In the genomic region with DNA sequence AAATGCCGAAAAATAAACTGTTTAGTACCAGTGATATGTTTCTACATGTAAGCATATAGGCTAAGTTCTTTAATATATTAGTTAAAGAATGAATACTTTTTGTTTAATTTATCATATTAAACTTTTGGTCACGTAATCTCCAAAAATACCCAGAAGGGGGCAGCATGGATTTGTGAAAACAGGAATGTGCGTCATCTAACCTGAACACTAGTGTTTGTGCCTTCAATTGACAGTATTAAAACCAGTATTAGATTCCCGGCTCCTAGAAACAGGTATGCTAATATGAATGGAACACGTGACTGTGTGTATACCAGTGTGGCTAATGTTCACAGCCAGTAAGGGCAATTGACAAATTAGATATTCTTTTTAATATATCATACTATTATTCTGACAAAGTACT, we compare ENCODE assay signal across 9 cellular contexts. TPM values are rescaled to one million over a fixed set of nuclear protein-coding genes. Genes with fewer than 3 reads are reported as not detected.
DNase-seq lines count a peak whose midpoint lies in the region; ATAC-seq and TF ChIP-seq lines count a peak whose summit lies in the region.
"Had no signal": no experiment of that assay in that cellular context is flagged by ENCODE, and none has a peak within 500 bp of the region (broad histone marks: within the 10 kb centered on the region; RNA-seq: fewer than 3 reads in every experiment).

No MANE protein-coding gene starts in this region.

- no peak overlapping the region for H3K27ac Mint-ChIP-seq in activated naive CD4-positive, alpha-beta T cell treated with anti-CD3 and anti-CD28 coated beads, Interleukin-2, amount 10 ng/mL, durations not matched to agents 7 days and 5 days
- H3K27ac Mint-ChIP-seq: activated naive CD4-positive, alpha-beta T cell treated with anti-CD3 and anti-CD28 coated beads, Interleukin-2, amount 50 U/mL, for 72 hours had no signal

- H4K8ac ChIP-seq in IMR-90 (ENCODE audit: low read depth in 2 of 2, low read length in 2 of 2), result no peak overlapping the region

- no peak overlapping the region for H3K9ac ChIP-seq in IMR-90 (ENCODE audit: low read depth, low read length)

- H3K9me3 ChIP-seq in IMR-90 (ENCODE audit: control insufficient read depth, insufficient read depth, low read length) (no peaks in the 10 kb centered on the region), Peyer's patch (no peaks in the 10 kb centered on the region), psoas muscle (no peaks in the 10 kb centered on the region)

- no peak overlapping the region for H3K23ac ChIP-seq in IMR-90 (ENCODE audit: low read depth, low read length)

- H3K4me2 ChIP-seq in IMR-90 (ENCODE audit: low read depth, low read length), result no peak overlapping the region

- peak; percentile 23 for DNase-seq in activated naive CD4-positive, alpha-beta T cell treated with anti-CD3 and anti-CD28 coated beads, Interleukin-2, amount 10 ng/mL, durations not matched to agents 7 days and 5 days
- DNase-seq in activated naive CD4-positive, alpha-beta T cell (lab: John Stamatoyannopoulos, UW), result no peak
- DNase-seq in IMR-90, result peak; percentile 50
- DNase-seq in Peyer's patch, result no peak
- peak; percentile 62 to 76 for DNase-seq in erythroblast (lab: John Stamatoyannopoulos, UW)
- DNase-seq in psoas muscle, result no peak

- H3K14ac ChIP-seq in IMR-90 (replicated peaks; ENCODE audit: low read depth, low read length), result no peak overlapping the region

- WGBS in IMR-90 (ENCODE audit: extremely low coverage in 2 of 2, insufficient read length in 1 of 2), 2 experiments, result no CpG with 5 or more reads among the region's 5 CpGs
- 62 to 75% (median 66%) methylated on average over 5 of the region's 5 CpGs for WGBS in psoas muscle, 3 donors

- ATAC-seq in IMR-90 (ENCODE audit: low read depth) (peak; percentile 68), psoas muscle (no peak), HG03196 (IDR thresholded peaks at IDR 0.05; ENCODE audit: unreplicated experiment) (no peak), GM21390 (IDR thresholded peaks at IDR 0.05; ENCODE audit: unreplicated experiment) (no peak)
- ATAC-seq: activated naive CD4-positive, alpha-beta T cell treated with anti-CD3 and anti-CD28 coated beads, Interleukin-2, amount 50 U/mL, for 72 hours had no signal

- no peak overlapping the region for H3K27ac ChIP-seq in IMR-90 (ENCODE audit: insufficient read depth, low read length)
- no peak overlapping the region for H3K27ac ChIP-seq in Peyer's patch
- no peak overlapping the region for H3K27ac ChIP-seq in psoas muscle

- no peak overlapping the region for H3K4ac ChIP-seq in IMR-90 (ENCODE audit: low read depth, low read length)

- H4K20me1 ChIP-seq in IMR-90 (ENCODE audit: insufficient read depth, low read length), result no peaks in the 10 kb centered on the region

- no peak overlapping the region for H4K5ac ChIP-seq in IMR-90 (ENCODE audit: low read depth, low read length)

- no peak overlapping the region for H3K18ac ChIP-seq in IMR-90 (ENCODE audit: low read depth, low read length)

- no peak overlapping the region for H2BK15ac ChIP-seq in IMR-90 (ENCODE audit: low read depth, low read length)

- intact Hi-C loops in IMR-90 (cut with micrococcal nuclease) (loop anchor here (2.0 kb wide), 1 partner anchor 744 kb away; no protein-coding TSS in a partner anchor), psoas muscle (cut with DNase I) (no loop called here)

- TF ChIP-seq RAD21 in IMR-90 (IDR thresholded peaks at IDR 0.05; ENCODE audit: low read length), result peak; percentile 52

- BruUV-seq in IMR-90 (replicated peaks; lab: Mats Ljungman, UMichigan), result no TSS peak

- no peaks in the 10 kb centered on the region for H3K36me3 ChIP-seq in IMR-90 (ENCODE audit: control insufficient read depth, insufficient read depth, low read length)
- no peaks in the 10 kb centered on the region for H3K36me3 ChIP-seq in Peyer's patch
- no peaks in the 10 kb centered on the region for H3K36me3 ChIP-seq in psoas muscle (ENCODE audit: insufficient read depth in 1 of 2, low read depth in 1 of 2)

- H3K9me1 ChIP-seq in IMR-90 (ENCODE audit: insufficient read depth, low read length), result no peaks in the 10 kb centered on the region

- TF ChIP-seq POLR2A in IMR-90 (IDR thresholded peaks at IDR 0.05; ENCODE audit: low read depth, low read length) (no peak), Peyer's patch (IDR thresholded peaks at IDR 0.05) (no peak), erythroblast (IDR thresholded peaks at IDR 0.05; ENCODE audit: low read length) (no peak)

- H4K91ac ChIP-seq in IMR-90 (ENCODE audit: insufficient read depth, low read depth, low read length), result no peak overlapping the region

- CTCF ChIA-PET in activated naive CD4-positive, alpha-beta T cell treated with anti-CD3 and anti-CD28 coated beads, Interleukin-2, amount 10 ng/mL, durations not matched to agents 7 days and 5 days (lab: Charles Lee), result interaction anchor here (0.6 to 1.9 kb wide), 5 partner anchors 9 to 54 kb away, joined by 3 to 4 read pairs (median 3); no protein-coding TSS in a partner anchor
- CTCF ChIA-PET in IMR-90 (lab: Yijun Ruan, JAX), result interaction anchor here (1.1 kb wide), 1 partner anchor 12 kb away, joined by 5 read pairs; no protein-coding TSS in a partner anchor

- H3K27me3 Mint-ChIP-seq in activated naive CD4-positive, alpha-beta T cell treated with anti-CD3 and anti-CD28 coated beads, Interleukin-2, amount 10 ng/mL, durations not matched to agents 7 days and 5 days, result no peaks in the 10 kb centered on the region

- H3K36me3 Mint-ChIP-seq in activated naive CD4-positive, alpha-beta T cell treated with anti-CD3 and anti-CD28 coated beads, Interleukin-2, amount 10 ng/mL, durations not matched to agents 7 days and 5 days, result peaks cover 10% of the 10 kb centered on the region
- H3K36me3 Mint-ChIP-seq: activated naive CD4-positive, alpha-beta T cell treated with anti-CD3 and anti-CD28 coated beads, Interleukin-2, amount 50 U/mL, for 72 hours had no signal

- H2BK20ac ChIP-seq in IMR-90 (ENCODE audit: low read depth, low read length), result no peak overlapping the region

- H3K4me3 ChIP-seq in IMR-90 (ENCODE audit: insufficient read depth, low read depth, low read length) (no peak overlapping the region), Peyer's patch (no peak overlapping the region), psoas muscle (no peak overlapping the region)

- H3K79me1 ChIP-seq in IMR-90 (ENCODE audit: low read depth in 1 of 2, low read length in 2 of 2), result no peaks in the 10 kb centered on the region

- H2AK5ac ChIP-seq in IMR-90 (ENCODE audit: low read depth, low read length), result no peak overlapping the region

- POLR2A ChIA-PET in IMR-90 (lab: Charles Lee; ENCODE audit: unreplicated experiment), result no interaction called here

- TF ChIP-seq CTCF in IMR-90 (conservative IDR thresholded peaks at IDR 0.05; ENCODE audit: low read depth, low read length) (peak; percentile 59), Peyer's patch (IDR thresholded peaks at IDR 0.05) (peak in 4 of 6 experiments; percentile 37 to 45 (median 42)), psoas muscle (IDR thresholded peaks at IDR 0.05) (peak; percentile 30)

- no peak overlapping the region for H2AK9ac ChIP-seq in IMR-90 (replicated peaks; ENCODE audit: low read depth, low read length, poor library complexity)

- H2BK5ac ChIP-seq in IMR-90 (ENCODE audit: low read depth, low read length, poor library complexity, severe bottlenecking), result no peak overlapping the region

- H3K4me3 Mint-ChIP-seq in activated naive CD4-positive, alpha-beta T cell treated with anti-CD3 and anti-CD28 coated beads, Interleukin-2, amount 10 ng/mL, durations not matched to agents 7 days and 5 days, result no peak overlapping the region

- no peak overlapping the region for H3K56ac ChIP-seq in IMR-90 (ENCODE audit: extremely low read depth, insufficient read depth, low read length)

- no peaks in the 10 kb centered on the region for H3K4me1 Mint-ChIP-seq in activated naive CD4-positive, alpha-beta T cell treated with anti-CD3 and anti-CD28 coated beads, Interleukin-2, amount 10 ng/mL, durations not matched to agents 7 days and 5 days

- H3K27me3 ChIP-seq in IMR-90 (ENCODE audit: control insufficient read depth, insufficient read depth, low read length), result no peaks in the 10 kb centered on the region
- H3K27me3 ChIP-seq in Peyer's patch, result no peaks in the 10 kb centered on the region
- no peaks in the 10 kb centered on the region for H3K27me3 ChIP-seq in psoas muscle (ENCODE audit: insufficient read depth in 3 of 3, low read length in 2 of 3)

- H2BK120ac ChIP-seq in IMR-90 (ENCODE audit: low read depth, low read length), result no peak overlapping the region

- H2AFZ ChIP-seq in IMR-90 (replicated peaks; ENCODE audit: low read length, poor library complexity), result no peak overlapping the region

- in situ Hi-C loops in IMR-90 (cut with MboI; ENCODE audit: low sequenced_read_pairs), result no loop called here

- H3K4me1 ChIP-seq in IMR-90 (ENCODE audit: control insufficient read depth, insufficient read depth, low read length) (no peaks in the 10 kb centered on the region), Peyer's patch (no peaks in the 10 kb centered on the region), psoas muscle (no peaks in the 10 kb centered on the region)

- no peaks in the 10 kb centered on the region for H3K9me3 Mint-ChIP-seq in activated naive CD4-positive, alpha-beta T cell treated with anti-CD3 and anti-CD28 coated beads, Interleukin-2, amount 10 ng/mL, durations not matched to agents 7 days and 5 days
- H3K9me3 Mint-ChIP-seq: activated naive CD4-positive, alpha-beta T cell treated with anti-CD3 and anti-CD28 coated beads, Interleukin-2, amount 50 U/mL, for 72 hours had no signal

- dilution Hi-C loops in IMR-90 (cut with HindIII; ENCODE audit: low sequenced_read_pairs, unreplicated experiment), result no loop called here

TF ChIP-seq in IMR-90, 13 proteins besides CTCF, POLR2A, EP300 and RAD21:
- TF ChIP-seq SMC3 (IDR thresholded peaks at IDR 0.05; ENCODE audit: low read depth, low read length) (peak; percentile 11; the same call in 1 of the 2 replicates), BHLHE40 (IDR thresholded peaks at IDR 0.05; ENCODE audit: low read depth, low read length) (no peak)

RNA-seq across cellular contexts. Expression of gene WDR7, which starts 51.8 kb away (rescaled TPM):
- total RNA-seq in IMR-90 (2012; rRNA removed) (18.6 and 23.3 TPM in 2 replicates), Peyer's patch (10 to 100 TPM; 28.0 to 60.2 (median 34.4) TPM), psoas muscle (10 to 100 TPM; 15.5 to 24.4 (median 21.6) TPM)
- polyA plus RNA-seq in IMR-90 (2012; rRNA removed) (3.7 and 8.2 TPM in 2 replicates), psoas muscle (10 to 100 TPM in 1 of 3 donors, 1 to 10 TPM in 2; 2.6 to 14.5 (median 4.7) TPM)
- 1.4 and 1.9 TPM in 2 replicates for polyA plus RNA-seq in IMR-90 (2012; cell fraction: cytosol; rRNA removed)
- polyA plus RNA-seq in IMR-90 (2012; cell fraction: nucleus; rRNA removed; ENCODE audit: low replicate concordance), result 2.3 and 3.7 TPM in 2 replicates

Comparison
In these comparisons a context has a peak if more than half of its experiments do, and no peak if none do; other contexts are left out.
1. DNase-seq: peak in activated naive CD4-positive, alpha-beta T cell treated with anti-CD3 and anti-CD28 coated beads, Interleukin-2, amount 10 ng/mL, durations not matched to agents 7 days and 5 days (single experiment), IMR-90 (single experiment) and erythroblast (2 of 2); none in activated naive CD4-positive, alpha-beta T cell (0 of 4), Peyer's patch (0 of 3) and psoas muscle (0 of 2).
2. Peak in every context shown above with its lines, with median percentiles within 50 percentile points of each other: CTCF ChIP-seq.